8 cellular contexts compared by ENCODE assay signal in the genomic region with DNA sequence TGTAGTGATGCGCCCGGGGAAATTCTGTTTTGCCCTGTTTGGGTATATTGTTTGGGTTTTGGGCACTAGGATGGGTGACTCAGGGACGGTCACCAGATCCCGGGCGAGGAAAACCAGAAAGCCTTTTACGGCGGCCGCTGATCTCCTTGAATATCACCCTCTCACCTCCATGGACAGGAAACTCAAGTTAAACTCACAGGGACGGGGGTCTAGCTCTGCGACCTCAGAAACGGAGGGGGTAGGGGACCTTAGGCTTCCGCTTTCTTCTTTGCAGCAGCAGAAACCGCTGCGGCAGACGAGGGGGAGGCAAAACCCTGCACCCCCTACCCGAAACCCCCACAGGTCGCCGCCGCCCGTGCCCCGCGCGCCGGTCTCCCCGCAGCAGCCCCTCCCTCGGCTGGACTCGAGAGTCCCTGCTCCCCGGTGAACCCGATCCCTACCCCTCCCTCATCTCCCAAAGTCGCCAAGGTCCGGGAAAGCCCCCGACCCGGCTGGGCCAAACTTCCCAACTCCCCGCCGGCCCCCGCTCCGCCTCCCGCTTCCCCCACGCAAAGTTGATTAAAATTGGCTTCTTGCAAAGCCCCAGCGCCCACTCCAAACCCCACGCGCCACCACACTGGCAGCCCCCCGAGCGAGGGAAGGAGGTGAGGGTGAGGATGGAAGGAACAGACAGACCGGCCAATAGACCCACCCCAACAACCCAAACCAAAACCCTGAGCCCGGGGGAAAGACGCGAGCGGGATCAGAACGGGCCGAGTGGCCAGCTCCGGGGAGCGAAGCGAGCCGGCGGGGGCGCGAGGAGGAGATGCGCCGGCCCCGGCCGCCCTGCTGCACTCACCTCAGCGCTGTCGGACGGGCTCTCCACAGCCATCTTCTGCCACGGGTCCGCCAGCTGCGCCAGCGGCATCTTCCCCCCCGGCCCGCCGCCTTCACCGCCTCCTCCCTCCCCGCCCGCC. TPM values are rescaled to one million over a fixed set of nuclear protein-coding genes. Genes with fewer than 3 reads are reported as not detected.
DNase-seq lines count a peak whose midpoint lies in the region; ATAC-seq and TF ChIP-seq lines count a peak whose summit lies in the region.

No MANE protein-coding gene starts in this region.

- peaks cover 0 to 2% (median 1%) of the 10 kb centered on the region in 4 donors for H3K4me1 ChIP-seq in liver (ENCODE audit: control insufficient read depth in 4 of 4, insufficient read depth in 4 of 4, low read length in 3 of 4)

- no peaks in the 10 kb centered on the region for H3K27me3 ChIP-seq in liver (ENCODE audit: control insufficient read depth in 4 of 4, insufficient read depth in 4 of 4, low read length in 3 of 4)

- H3K9me3 ChIP-seq in liver (ENCODE audit: control insufficient read depth in 4 of 4, low read length in 3 of 4): no peaks in the 10 kb centered on the region

- H3K4me3 ChIP-seq in AG10803 (ENCODE audit: low read length) (peak overlapping the region; percentile 75), WI38 (ENCODE audit: low read depth, low read length) (peak overlapping the region; percentile 71), coronary artery (peak overlapping the region; percentile 70), liver (ENCODE audit: low read depth in 1 of 3, low read length in 3 of 3) (peak overlapping the region; percentile 70 to 75 (median 74))

- under 1% methylated on average over 74 of the region's 75 CpGs for WGBS in liver

- H3K36me3 ChIP-seq in liver (ENCODE audit: control insufficient read depth in 4 of 4, insufficient read depth in 3 of 4, low read depth in 1 of 4, low read length in 3 of 4): no peaks in the 10 kb centered on the region

- peak overlapping the region; percentile 77 to 90 for H3K27ac ChIP-seq in coronary artery
- peak overlapping the region; percentile 69 to 92 for H3K27ac ChIP-seq in liver (ENCODE audit: low read depth in 1 of 2, low read length in 2 of 2)

- TF ChIP-seq CTCF in AG10803 (conservative IDR thresholded peaks at IDR 0.05; ENCODE audit: low read length): no peak
- no peak for TF ChIP-seq CTCF in WI38 (IDR thresholded peaks at IDR 0.05; ENCODE audit: low read depth, low read length)
- TF ChIP-seq CTCF in coronary artery (IDR thresholded peaks at IDR 0.05): no peak
- no peak for TF ChIP-seq CTCF in liver (IDR thresholded peaks at IDR 0.05; ENCODE audit: low read depth, low read length, missing input control)

- peak overlapping the region; percentile 52 to 87 for H3K9ac ChIP-seq in liver (ENCODE audit: low read depth in 1 of 2, low read length in 2 of 2)

- TF ChIP-seq RAD21 in liver (IDR thresholded peaks at IDR 0.05): no peak

- DNase-seq in AG10803 (ENCODE audit: low read depth): peak; percentile 6
- DNase-seq in coronary artery (ENCODE audit: low spot score): peak; percentile 75
- DNase-seq in stimulated activated naive CD8-positive, alpha-beta T cell treated with anti-CD3 and anti-CD28 coated beads, Interleukin-15, Interleukin-2, amounts not matched to agents 100 U/mL and 50 U/mL, for 24 hours: peak; percentile 37
- no peak for DNase-seq in H4 (ENCODE audit: low spot score)

- peak; percentile 12 for ATAC-seq in GM19328 (IDR thresholded peaks at IDR 0.05; ENCODE audit: unreplicated experiment)
- ATAC-seq in HG03439 (IDR thresholded peaks at IDR 0.05; ENCODE audit: unreplicated experiment): peak; percentile 17
- peak; percentile 7 for ATAC-seq in stimulated activated naive CD8-positive, alpha-beta T cell treated with anti-CD3 and anti-CD28 coated beads, Interleukin-15, Interleukin-2, amounts not matched to agents 100 U/mL and 50 U/mL, for 24 hours

TF ChIP-seq in liver, 16 proteins besides CTCF, POLR2A, EP300 and RAD21:
- TF ChIP-seq RXRA (IDR thresholded peaks at IDR 0.05): no peak
- no peak for TF ChIP-seq JUND (IDR thresholded peaks at IDR 0.05)
TF ChIP-seq in liver: peak in this region for 0.

RNA-seq across cellular contexts. Expression of a gene that starts 0.7 kb away (rescaled TPM):
- 10 to 100 TPM; 64.7 to 69.7 TPM for total RNA-seq in liver
- polyA plus RNA-seq in liver: 10 to 100 TPM; 11.1 to 12.9 TPM
- 48.0 and 60.0 TPM in 2 replicates for total RNA-seq in H4 (2014; rRNA removed; shearing (Covaris generic))
